In the genomic region with DNA sequence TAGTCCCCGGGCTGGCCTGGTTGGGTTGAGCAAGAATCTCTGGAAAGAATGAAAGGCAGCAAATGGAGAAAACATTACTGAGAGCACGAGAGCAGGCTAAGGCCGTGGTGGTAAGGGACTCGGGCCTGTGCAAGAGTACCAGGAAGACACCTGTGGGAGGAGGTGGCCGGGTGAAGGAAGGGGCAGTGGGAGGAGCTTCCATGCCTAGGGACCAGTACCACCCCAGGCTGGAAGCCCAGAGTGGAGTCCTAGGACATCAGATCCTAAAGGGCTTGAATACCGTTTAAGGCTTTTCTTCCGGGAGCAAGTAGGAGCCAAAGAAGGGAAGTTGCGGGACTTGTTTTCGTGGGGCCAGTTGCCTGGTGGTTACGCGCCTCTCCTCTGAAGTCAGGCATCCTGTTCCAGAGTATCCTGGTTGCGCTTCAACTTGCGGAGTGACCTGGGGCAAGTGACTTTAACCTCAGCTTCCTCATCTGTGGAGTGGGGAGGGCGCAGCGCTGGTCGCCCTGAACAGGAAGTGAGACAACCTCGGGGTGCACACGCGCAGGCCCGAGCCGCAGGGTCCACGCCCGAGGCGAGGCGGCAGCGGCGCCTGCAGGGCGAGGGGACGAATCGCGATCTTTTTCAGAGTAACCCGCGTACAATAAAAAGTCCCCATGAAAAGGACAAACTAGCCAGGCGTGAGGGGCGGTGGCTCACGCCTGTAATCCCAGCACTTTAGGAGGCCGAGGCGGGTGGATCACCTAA, we compare ENCODE assay signal across 8 cellular contexts. TPM values are rescaled to one million over a fixed set of nuclear protein-coding genes. Genes with fewer than 3 reads are reported as not detected.
DNase-seq lines count a peak whose midpoint lies in the region; ATAC-seq and TF ChIP-seq lines count a peak whose summit lies in the region.

No MANE protein-coding gene starts in this region.

- peaks cover 34% of the 10 kb centered on the region for H3K4me1 Mint-ChIP-seq in GM23338
- H3K4me1 Mint-ChIP-seq in activated naive CD8-positive, alpha-beta T cell (ENCODE audit: low read depth): peaks cover 29% of the 10 kb centered on the region

- TF ChIP-seq EP300 in SK-N-SH (IDR thresholded peaks at IDR 0.05; ENCODE audit: borderline replicate concordance in 1 of 2, low read depth in 1 of 2, low read length in 1 of 2) (no peak), tibial nerve (IDR thresholded peaks at IDR 0.05) (peak; percentile 37 to 77)

- peak; percentile 55 to 83 for TF ChIP-seq CTCF in GM23338 (conservative IDR thresholded peaks at IDR 0.05; ENCODE audit: low read depth in 2 of 2)
- peak; percentile 62 for TF ChIP-seq CTCF in SK-N-SH (IDR thresholded peaks at IDR 0.05)
- peak; percentile 86 for TF ChIP-seq CTCF in parathyroid adenoma (IDR thresholded peaks at IDR 0.05)
- TF ChIP-seq CTCF in tibial nerve (IDR thresholded peaks at IDR 0.05): peak; percentile 70 to 89 (median 71)

- TF ChIP-seq RAD21 in SK-N-SH (IDR thresholded peaks at IDR 0.05; ENCODE audit: low read length): peak; percentile 65

- H3K79me2 ChIP-seq in GM23338 (replicated peaks; ENCODE audit: insufficient read depth): peaks cover 43% of the 10 kb centered on the region
- peaks cover 54% of the 10 kb centered on the region for H3K79me2 ChIP-seq in SK-N-SH (ENCODE audit: insufficient read depth)
- peaks cover 27% of the 10 kb centered on the region for H3K79me2 ChIP-seq in parathyroid adenoma

- H3K27ac ChIP-seq in GM23338 (ENCODE audit: low read depth) (peak overlapping the region; percentile 93), SK-N-SH (ENCODE audit: low read depth in 2 of 2, low read length in 1 of 2) (peak overlapping the region in 1 of 2 experiments; percentile 51; a peak in 2 of 4 replicates), parathyroid adenoma (peak overlapping the region; percentile 77), tibial nerve (peak overlapping the region; percentile 76 to 99 (median 91))

- TF ChIP-seq POLR2A in tibial nerve (IDR thresholded peaks at IDR 0.05): no peak

- peaks cover 16% of the 10 kb centered on the region for H3K36me3 Mint-ChIP-seq in GM23338 (ENCODE audit: low read depth)
- H3K36me3 Mint-ChIP-seq in activated naive CD8-positive, alpha-beta T cell: peaks cover 3% of the 10 kb centered on the region

- H3K4me2 ChIP-seq in GM23338 (peak overlapping the region; percentile 85), SK-N-SH (peak overlapping the region; percentile 98), parathyroid adenoma (ENCODE audit: low read length) (peak overlapping the region; percentile 84)

- H3K36me3 ChIP-seq in GM23338 (ENCODE audit: insufficient read depth) (no peaks in the 10 kb centered on the region; the same call in 1 of the 2 replicates), MG63 (peaks cover 45% of the 10 kb centered on the region), SK-N-SH (replicated peaks in 1 of 2; ENCODE audit: control insufficient read depth in 1 of 2, insufficient read depth in 2 of 2, low read length in 1 of 2) (peaks cover 12 to 15% of the 10 kb centered on the region in 2 experiments), parathyroid adenoma (ENCODE audit: control insufficient read depth, insufficient read depth, low read length) (no peaks in the 10 kb centered on the region), tibial nerve (peaks cover 0 to 29% (median 13%) of the 10 kb centered on the region in 3 donors)

- H3K9me3 ChIP-seq in MG63: no peaks in the 10 kb centered on the region
- H3K9me3 ChIP-seq in SK-N-SH: no peaks in the 10 kb centered on the region
- no peaks in the 10 kb centered on the region for H3K9me3 ChIP-seq in parathyroid adenoma (ENCODE audit: control insufficient read depth, low read length)
- H3K9me3 ChIP-seq in tibial nerve: no peaks in the 10 kb centered on the region

- H3F3A ChIP-seq in GM23338 (replicated peaks; ENCODE audit: low read depth) (peaks cover 34% of the 10 kb centered on the region), SK-N-SH (replicated peaks; ENCODE audit: insufficient read depth) (peaks cover 3% of the 10 kb centered on the region)

- peak; percentile 49 for ATAC-seq in GM23338
- peak; percentile 89 for ATAC-seq in Right ventricle myocardium superior (ENCODE audit: poor library complexity)

- H3K9me2 ChIP-seq in GM23338 (ENCODE audit: insufficient read depth) (no peaks in the 10 kb centered on the region), SK-N-SH (no peaks in the 10 kb centered on the region)

- H3K4me3 Mint-ChIP-seq in GM23338: peak overlapping the region; percentile 94
- peak overlapping the region; percentile 93 for H3K4me3 Mint-ChIP-seq in activated naive CD8-positive, alpha-beta T cell

- H2AFZ ChIP-seq in GM23338 (0 out of 2 replicates have a peak overlapping the region, but pooled peaks have one; percentile 28), SK-N-SH (ENCODE audit: low read depth) (peak overlapping the region; percentile 87), parathyroid adenoma (peak overlapping the region; percentile 72)

- CTCF ChIA-PET in SK-N-SH (lab: Yijun Ruan, JAX): interaction anchor here (0.8 to 4.2 kb wide), 14 partner anchors 8 to 326 kb away, joined by 3 to 30 read pairs (median 4); a partner anchor contains a TSS

- H3K9ac ChIP-seq in SK-N-SH (peak overlapping the region; percentile 95), parathyroid adenoma (no peak overlapping the region)

- no peaks in the 10 kb centered on the region for H3K9me3 Mint-ChIP-seq in GM23338
- H3K9me3 Mint-ChIP-seq in activated naive CD8-positive, alpha-beta T cell (ENCODE audit: low read depth): no peaks in the 10 kb centered on the region

- DNase-seq in GDM1 (lab: John Stamatoyannopoulos, UW) (peak; percentile 98), GM23338 (ENCODE audit: low spot score) (peak; percentile 86), MG63 (peak; percentile 78), SK-N-SH (peak; percentile 77), Right ventricle myocardium superior (peak; percentile 93), tibial nerve (ENCODE audit: low spot score in 2 of 2) (peak; percentile 72 to 73)

- H3K27ac Mint-ChIP-seq in GM23338: peak overlapping the region; percentile 97
- peak overlapping the region; percentile 97 for H3K27ac Mint-ChIP-seq in activated naive CD8-positive, alpha-beta T cell

- H3K27me3 Mint-ChIP-seq in GM23338 (ENCODE audit: insufficient read depth, low read depth, poor library complexity): peaks cover 24% of the 10 kb centered on the region
- H3K27me3 Mint-ChIP-seq in activated naive CD8-positive, alpha-beta T cell: no peaks in the 10 kb centered on the region

- 32% methylated on average over 32 of the region's 38 CpGs for WGBS in SK-N-SH (ENCODE audit: low lambda C conversion rate)
- WGBS in tibial nerve, 2 donors: 8 to 9% methylated on average over 34 to 37 of the region's 38 CpGs

- peaks cover 30% of the 10 kb centered on the region for H3K4me1 ChIP-seq in GM23338 (ENCODE audit: insufficient read depth)
- peaks cover 0 to 17% of the 10 kb centered on the region in 2 experiments; a peak in 1 of 4 replicates for H3K4me1 ChIP-seq in SK-N-SH (ENCODE audit: control insufficient read depth in 1 of 2, insufficient read depth in 2 of 2, low read depth in 1 of 2, low read length in 1 of 2)
- peaks cover 5% of the 10 kb centered on the region for H3K4me1 ChIP-seq in parathyroid adenoma
- H3K4me1 ChIP-seq in tibial nerve: peaks cover 0 to 55% (median 22%) of the 10 kb centered on the region in 4 donors

- peak overlapping the region; percentile 93 for H3K4me3 ChIP-seq in GM23338
- peak overlapping the region; percentile 87 for H3K4me3 ChIP-seq in MG63
- H3K4me3 ChIP-seq in SK-N-SH (ENCODE audit: low read depth in 2 of 2, low read length in 1 of 2): peak overlapping the region; percentile 78 to 97
- H3K4me3 ChIP-seq in parathyroid adenoma (ENCODE audit: low read depth, low read length): peak overlapping the region; percentile 93
- peak overlapping the region; percentile 61 to 100 (median 73) for H3K4me3 ChIP-seq in tibial nerve

- H3K27me3 ChIP-seq in GM23338 (ENCODE audit: insufficient read depth) (no peaks in the 10 kb centered on the region), MG63 (no peaks in the 10 kb centered on the region), SK-N-SH (ENCODE audit: insufficient read depth) (no peaks in the 10 kb centered on the region), parathyroid adenoma (ENCODE audit: control insufficient read depth, insufficient read depth, low read length) (no peaks in the 10 kb centered on the region), tibial nerve (no peaks in the 10 kb centered on the region)

- POLR2A ChIA-PET in SK-N-SH (lab: Yijun Ruan, JAX): interaction anchor here (0.9 to 2.1 kb wide), 4 partner anchors 9 to 166 kb away, joined by 3 to 12 read pairs (median 3); no protein-coding TSS in a partner anchor

- intact Hi-C loops in Right ventricle myocardium superior (cut with DNase I): loop anchor here (5.0 kb wide), 2 partner anchors 37 to 77 kb away; no protein-coding TSS in a partner anchor

- peaks cover 8% of the 10 kb centered on the region; the same call in 1 of the 2 replicates for H4K20me1 ChIP-seq in GM23338 (replicated peaks; ENCODE audit: insufficient read depth)
- H4K20me1 ChIP-seq in SK-N-SH (ENCODE audit: insufficient read depth): 0 out of 2 replicates have a peak, but pooled peaks cover 5% of the 10 kb centered on the region

RNA-seq across cellular contexts. Expression of a gene that starts 1.1 kb away (rescaled TPM):
- total RNA-seq in GM23338 (2014; rRNA removed; shearing (Covaris generic)): 103 and 104 TPM in 2 replicates
- 39.5 and 40.2 TPM in 2 replicates for polyA plus RNA-seq in GM23338 (2016; fragmentation: Nextera tagmentation; extraction: Ambion mirVana)
- 185 and 192 TPM in 2 replicates for total RNA-seq in MG63 (2014; rRNA removed; shearing (Covaris generic); ENCODE audit: low replicate concordance)
- polyA plus RNA-seq in SK-N-SH (2012; rRNA removed): 137 and 161 TPM in 2 replicates
- 108 and 143 TPM in 2 replicates for polyA plus RNA-seq in SK-N-SH (2012; cell fraction: cytosol; rRNA removed)
- 139 and 148 TPM in 2 replicates for polyA plus RNA-seq in SK-N-SH (2012; cell fraction: nucleus; rRNA removed)
- 69.0 TPM for total RNA-seq in Right ventricle myocardium superior
- total RNA-seq in tibial nerve: 100 to 1,000 TPM; 108 to 122 (median 115) TPM

RNA-seq across cellular contexts. Expression of a gene that starts 2.7 kb away (rescaled TPM):
- not detected in 2 replicates for total RNA-seq in GM23338 (2014; rRNA removed; shearing (Covaris generic))
- polyA plus RNA-seq in GM23338 (2016; fragmentation: Nextera tagmentation; extraction: Ambion mirVana) (not detected in 2 replicates), SK-N-SH (2012; rRNA removed) (not detected in 2 replicates)
- not detected in 2 replicates for total RNA-seq in MG63 (2014; rRNA removed; shearing (Covaris generic); ENCODE audit: low replicate concordance)
- not detected in 2 replicates for polyA plus RNA-seq in SK-N-SH (2012; cell fraction: cytosol; rRNA removed)
- not detected in 2 replicates for polyA plus RNA-seq in SK-N-SH (2012; cell fraction: nucleus; rRNA removed)
- total RNA-seq in Right ventricle myocardium superior (not detected), tibial nerve (not detected)

RNA-seq across cellular contexts. Expression of a gene that starts 31.0 kb away (rescaled TPM):
- 29.5 and 33.5 TPM in 2 replicates for total RNA-seq in GM23338 (2014; rRNA removed; shearing (Covaris generic))
- 6.9 and 7.1 TPM in 2 replicates for polyA plus RNA-seq in GM23338 (2016; fragmentation: Nextera tagmentation; extraction: Ambion mirVana)
- 69.3 and 92.0 TPM in 2 replicates for total RNA-seq in MG63 (2014; rRNA removed; shearing (Covaris generic); ENCODE audit: low replicate concordance)
- polyA plus RNA-seq in SK-N-SH (2012; rRNA removed): 24.2 and 26.2 TPM in 2 replicates
- polyA plus RNA-seq in SK-N-SH (2012; cell fraction: cytosol; rRNA removed): 13.7 and 19.3 TPM in 2 replicates
- polyA plus RNA-seq in SK-N-SH (2012; cell fraction: nucleus; rRNA removed): 25.6 and 26.2 TPM in 2 replicates
- 42.3 TPM for total RNA-seq in Right ventricle myocardium superior
- total RNA-seq in tibial nerve: 10 to 100 TPM; 30.6 to 40.2 (median 32.1) TPM

RNA-seq across cellular contexts. Expression of a gene that starts 32.9 kb away (rescaled TPM):
- 23.0 and 26.9 TPM in 2 replicates for total RNA-seq in GM23338 (2014; rRNA removed; shearing (Covaris generic))
- polyA plus RNA-seq in GM23338 (2016; fragmentation: Nextera tagmentation; extraction: Ambion mirVana) (3.2 TPM in 2 replicates), SK-N-SH (2012; rRNA removed) (0.11 and 0.15 TPM in 2 replicates)
- total RNA-seq in MG63 (2014; rRNA removed; shearing (Covaris generic); ENCODE audit: low replicate concordance): 5.5 and 15.9 TPM in 2 replicates
- 0.10 and 0.26 TPM in 2 replicates for polyA plus RNA-seq in SK-N-SH (2012; cell fraction: cytosol; rRNA removed)
- polyA plus RNA-seq in SK-N-SH (2012; cell fraction: nucleus; rRNA removed): 0.43 and 0.71 TPM in 2 replicates
- total RNA-seq in Right ventricle myocardium superior (13.5 TPM), tibial nerve (10 to 100 TPM; 11.5 to 20.4 (median 12.6) TPM)

Comparison
In these comparisons a context has a peak if more than half of its experiments do, and no peak if none do; other contexts are left out.
1. H2AFZ ChIP-seq: peak in every context shown above with its lines; median percentile 87 in SK-N-SH; 72 in parathyroid adenoma; 28 in GM23338.